Comparison of ENCODE assay signal across 34 cellular contexts in the genomic region with DNA sequence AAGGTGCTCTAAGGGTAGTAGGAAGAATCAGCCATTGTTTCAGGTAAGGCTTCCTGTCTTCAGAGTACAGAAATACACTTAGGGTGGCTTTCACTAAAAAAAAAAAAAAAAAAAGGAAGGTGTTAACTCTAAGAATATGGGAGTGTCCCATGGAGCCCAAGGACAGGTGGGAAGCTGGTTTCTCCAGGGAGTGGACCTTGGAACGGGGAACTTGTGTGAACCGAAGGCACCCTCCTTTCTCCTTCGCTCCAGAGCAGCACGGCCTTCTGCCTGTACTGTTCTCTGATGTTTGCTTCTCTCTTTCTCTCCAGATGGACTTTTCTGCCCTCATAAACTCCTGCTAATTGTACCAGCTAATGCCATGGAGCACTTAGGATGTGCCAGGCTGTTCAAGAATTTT. TPM values are rescaled to one million over a fixed set of nuclear protein-coding genes. Genes with fewer than 3 reads are reported as not detected.
"Had no signal": no experiment of that assay in that cellular context is flagged by ENCODE, and none has a peak within 500 bp of the region (broad histone marks: within the 10 kb centered on the region; RNA-seq: fewer than 3 reads in every experiment).

No MANE protein-coding gene starts in this region.

- H3K4me3 Mint-ChIP-seq: activated naive CD4-positive, alpha-beta T cell treated with anti-CD3 and anti-CD28 coated beads for 36 hours; activated naive CD8-positive, alpha-beta T cell treated with anti-CD3 and anti-CD28 coated beads for 36 hours; dendritic cell treated with granulocyte-macrophage colony-stimulating factor and Interleukin-4, amounts not matched to agents 40 ng/mL and 50 ng/mL, for 4 days; naive B cell; stimulated activated naive B cell treated with anti-CD40 and anti-IgM and Interleukin-4, amounts not matched to agents 10 μg/mL and 1 μg/mL and 100 μg/mL, for 72 hours; T-cell had no signal

- H3K36me3 Mint-ChIP-seq: activated naive CD8-positive, alpha-beta T cell treated with anti-CD3 and anti-CD28 coated beads for 36 hours; naive B cell; stimulated activated naive B cell treated with anti-CD40 and anti-IgM and Interleukin-4, amounts not matched to agents 10 μg/mL and 1 μg/mL and 100 μg/mL, for 72 hours; T-cell had no signal

- H3K4me1 Mint-ChIP-seq: activated naive CD8-positive, alpha-beta T cell treated with anti-CD3 and anti-CD28 coated beads for 36 hours; naive B cell; stimulated activated naive B cell treated with anti-CD40 and anti-IgM and Interleukin-4, amounts not matched to agents 10 μg/mL and 1 μg/mL and 100 μg/mL, for 72 hours; T-cell had no signal

- ATAC-seq: activated CD4-positive, CD25-positive, alpha-beta regulatory T cell treated with anti-CD3 and anti-CD28 coated beads, Interleukin-2, amount 50 U/mL, for 24 hours; foreskin keratinocyte; heart left ventricle; left ventricle myocardium superior; psoas muscle; stimulated activated naive B cell treated with anti-CD40 and anti-IgM and Interleukin-4, amounts not matched to agents 10 μg/mL and 1 μg/mL and 100 μg/mL, for 72 hours; T-cell had no signal

- H3K4me3 ChIP-seq: adrenal gland, esophagus muscularis mucosa, heart left ventricle, psoas muscle, sigmoid colon, smooth muscle cell, stomach, testis had no signal

- H3K9me3 Mint-ChIP-seq: activated naive CD4-positive, alpha-beta T cell treated with anti-CD3 and anti-CD28 coated beads for 36 hours; activated naive CD8-positive, alpha-beta T cell treated with anti-CD3 and anti-CD28 coated beads for 36 hours; dendritic cell treated with granulocyte-macrophage colony-stimulating factor and Interleukin-4, amounts not matched to agents 40 ng/mL and 50 ng/mL, for 4 days; naive B cell; stimulated activated naive B cell treated with anti-CD40 and anti-IgM and Interleukin-4, amounts not matched to agents 10 μg/mL and 1 μg/mL and 100 μg/mL, for 72 hours; T-cell had no signal

- H3K27ac ChIP-seq: adrenal gland, brain microvascular endothelial cell, esophagus muscularis mucosa, foreskin keratinocyte, heart left ventricle, parathyroid adenoma, psoas muscle, sigmoid colon, stomach, testis, VCaP had no signal

- H3K27ac Mint-ChIP-seq: activated naive CD4-positive, alpha-beta T cell treated with anti-CD3 and anti-CD28 coated beads for 36 hours; activated naive CD8-positive, alpha-beta T cell treated with anti-CD3 and anti-CD28 coated beads for 36 hours; dendritic cell treated with granulocyte-macrophage colony-stimulating factor and Interleukin-4, amounts not matched to agents 40 ng/mL and 50 ng/mL, for 4 days; stimulated activated naive B cell treated with anti-CD40 and anti-IgM and Interleukin-4, amounts not matched to agents 10 μg/mL and 1 μg/mL and 100 μg/mL, for 72 hours; T-cell had no signal

- DNase-seq: activated CD4-positive, alpha-beta T cell treated with anti-CD3 and anti-CD28 coated beads for 48 hours; activated CD4-positive, alpha-beta T cell treated with anti-CD3 and anti-CD28 coated beads, Interleukin-2, amount 50 U/mL, for 48 hours; activated CD8-positive, alpha-beta memory T cell treated with anti-CD3 and anti-CD28 coated beads for 24 hours; activated effector memory CD4-positive, alpha-beta T cell treated with Interleukin-2 at 50 U/mL for 16 hours; activated naive CD4-positive, alpha-beta T cell treated with anti-CD3 and anti-CD28 coated beads for 36 hours; activated naive CD8-positive, alpha-beta T cell treated with anti-CD3 and anti-CD28 coated beads for 36 hours; adrenal gland; brain microvascular endothelial cell; effector CD4-positive, alpha-beta T cell; foreskin keratinocyte; heart left ventricle; left ventricle myocardium superior; naive B cell; psoas muscle; sigmoid colon; stimulated activated CD4-positive, alpha-beta T cell treated with anti-CD3 and anti-CD28 coated beads, Interleukin-1b, Interleukin-23, amount 100 ng/mL, for 48 hours; stimulated activated naive B cell treated with anti-CD40 and anti-IgM and Interleukin-4, amounts not matched to agents 10 μg/mL and 1 μg/mL and 100 μg/mL, for 72 hours; stomach; T-cell; testis; trophoblast cell had no signal

- H3K4me1 ChIP-seq: adrenal gland, esophagus muscularis mucosa, foreskin keratinocyte, heart left ventricle, psoas muscle, sigmoid colon, stomach, testis had no signal

- H3K9me3 ChIP-seq: adrenal gland, esophagus muscularis mucosa, heart left ventricle, psoas muscle, sigmoid colon, stomach, testis had no signal

- H3K27me3 ChIP-seq: brain microvascular endothelial cell, testis had no signal

- H3K36me3 ChIP-seq: adrenal gland, brain microvascular endothelial cell, esophagus muscularis mucosa, heart left ventricle, sigmoid colon, stomach had no signal

RNA-seq across cellular contexts. Expression of gene OPALIN, which starts 6.2 kb away (rescaled TPM):
- total RNA-seq: activated naive CD4-positive, alpha-beta T cell treated with anti-CD3 and anti-CD28 coated beads for 36 hours; activated naive CD8-positive, alpha-beta T cell treated with anti-CD3 and anti-CD28 coated beads for 36 hours; adrenal gland; astrocyte; cardiac septum; chondrocyte; esophagus muscularis mucosa; foreskin keratinocyte; left ventricle myocardium superior; lung microvascular endothelial cell; mesenteric fat pad; psoas muscle; sigmoid colon; smooth muscle cell; stomach; T-cell; T-helper 2 cell treated with Interferon-gamma antibody and Interleukin-4, amounts not matched to agents 100 ng/mL and 5 ng/mL, for 36 hours; testis had no signal
- polyA plus RNA-seq: adrenal gland, foreskin keratinocyte, heart left ventricle, neural cell, sigmoid colon, smooth muscle cell, stomach had no signal

RNA-seq across cellular contexts. Expression of gene DNTT, which starts 48.4 kb away (rescaled TPM):
- total RNA-seq: activated naive CD8-positive, alpha-beta T cell treated with anti-CD3 and anti-CD28 coated beads for 36 hours; adrenal gland; astrocyte; cardiac septum; chondrocyte; esophagus muscularis mucosa; foreskin keratinocyte; heart left ventricle; left ventricle myocardium superior; lung microvascular endothelial cell; mesenteric fat pad; psoas muscle; sigmoid colon; smooth muscle cell; stomach; T-helper 2 cell treated with Interferon-gamma antibody and Interleukin-4, amounts not matched to agents 100 ng/mL and 5 ng/mL, for 36 hours had no signal
- polyA plus RNA-seq: adrenal gland, foreskin keratinocyte, heart left ventricle, neural cell, sigmoid colon, smooth muscle cell, stomach had no signal
